Comparison of ENCODE assay signal across 8 cellular contexts in the genomic region with DNA sequence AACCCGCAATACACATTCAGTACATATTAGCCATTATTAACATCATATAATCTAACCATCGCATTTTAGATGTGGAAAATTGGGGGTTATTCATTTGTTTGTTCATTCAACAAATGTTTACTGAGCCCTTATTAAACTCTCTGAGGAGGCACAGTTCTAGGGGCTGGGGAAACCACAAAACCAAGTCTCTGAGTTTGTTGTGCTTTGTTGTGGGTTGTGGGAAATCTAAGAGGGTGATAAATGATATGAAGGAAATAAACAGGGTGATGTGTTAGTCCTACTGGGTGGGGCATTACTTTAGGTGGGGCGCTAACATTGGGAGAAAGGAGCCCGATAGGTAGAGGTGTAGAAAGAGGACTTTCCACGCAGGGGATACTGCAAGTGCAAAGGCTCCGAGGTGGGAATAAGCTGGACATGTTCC.
DNase-seq lines count a peak whose midpoint lies in the region; ATAC-seq and TF ChIP-seq lines count a peak whose summit lies in the region.

No MANE protein-coding gene starts in this region.

- H3K4me3 ChIP-seq in hepatocyte: no peak overlapping the region

- no peaks in the 10 kb centered on the region for H3K36me3 Mint-ChIP-seq in activated naive CD4-positive, alpha-beta T cell treated with anti-CD3 and anti-CD28 coated beads, Interleukin-2, amount 50 U/mL, for 24 hours
- no peaks in the 10 kb centered on the region for H3K36me3 Mint-ChIP-seq in activated naive CD4-positive, alpha-beta T cell treated with anti-CD3 and anti-CD28 coated beads for 36 hours (ENCODE audit: low read depth)
- no peaks in the 10 kb centered on the region for H3K36me3 Mint-ChIP-seq in T-helper 17 cell (ENCODE audit: low read depth)

- H3K36me3 ChIP-seq in hepatocyte (replicated peaks; ENCODE audit: insufficient read depth, low read depth): no peaks in the 10 kb centered on the region

- TF ChIP-seq CTCF in hepatocyte (IDR thresholded peaks at IDR 0.05; ENCODE audit: poor library complexity): no peak

- peaks cover 16% of the 10 kb centered on the region for H3K27me3 Mint-ChIP-seq in activated naive CD4-positive, alpha-beta T cell treated with anti-CD3 and anti-CD28 coated beads, Interleukin-2, amount 50 U/mL, for 24 hours
- H3K27me3 Mint-ChIP-seq in activated naive CD4-positive, alpha-beta T cell treated with anti-CD3 and anti-CD28 coated beads for 36 hours (ENCODE audit: low read depth): peaks cover 22% of the 10 kb centered on the region
- peaks cover 44% of the 10 kb centered on the region for H3K27me3 Mint-ChIP-seq in T-helper 17 cell
- H3K27me3 Mint-ChIP-seq in stimulated activated naive CD8-positive, alpha-beta T cell treated with anti-CD3 and anti-CD28 coated beads, Interleukin-15, amount 100 ng/mL, for 72 hours: peaks cover 45% of the 10 kb centered on the region

- H3K4me1 Mint-ChIP-seq in activated naive CD4-positive, alpha-beta T cell treated with anti-CD3 and anti-CD28 coated beads, Interleukin-2, amount 50 U/mL, for 24 hours: peaks cover 12% of the 10 kb centered on the region
- H3K4me1 Mint-ChIP-seq in activated naive CD4-positive, alpha-beta T cell treated with anti-CD3 and anti-CD28 coated beads for 36 hours (ENCODE audit: low read depth): peaks cover 11% of the 10 kb centered on the region
- H3K4me1 Mint-ChIP-seq in T-helper 17 cell: peaks cover 18% of the 10 kb centered on the region
- peaks cover 11% of the 10 kb centered on the region for H3K4me1 Mint-ChIP-seq in stimulated activated naive CD8-positive, alpha-beta T cell treated with anti-CD3 and anti-CD28 coated beads, Interleukin-15, amount 100 ng/mL, for 72 hours

- no peaks in the 10 kb centered on the region for H4K20me1 ChIP-seq in hepatocyte (ENCODE audit: insufficient read depth, poor library complexity, severe bottlenecking)

- H3K27ac Mint-ChIP-seq in activated naive CD4-positive, alpha-beta T cell treated with anti-CD3 and anti-CD28 coated beads, Interleukin-2, amount 50 U/mL, for 24 hours: no peak overlapping the region
- no peak overlapping the region for H3K27ac Mint-ChIP-seq in activated naive CD4-positive, alpha-beta T cell treated with anti-CD3 and anti-CD28 coated beads for 36 hours
- H3K27ac Mint-ChIP-seq in T-helper 17 cell: peak overlapping the region; percentile 27
- H3K27ac Mint-ChIP-seq in stimulated activated naive CD8-positive, alpha-beta T cell treated with anti-CD3 and anti-CD28 coated beads, Interleukin-15, amount 100 ng/mL, for 72 hours: no peak overlapping the region

- DNase-seq in activated naive CD4-positive, alpha-beta T cell treated with anti-CD3 and anti-CD28 coated beads for 36 hours: no peak
- DNase-seq in T-helper 17 cell (peak in 1 of 3 donors; percentile 13), hepatocyte (ENCODE audit: low spot score) (no peak), cerebellar nuclear complex (lab: John Stamatoyannopoulos, UW) (no peak), DMS 273 treated with DMSO at 0.1 percent for 48 hours (lab: John Stamatoyannopoulos, UW) (no peak)
- peak in 1 of 2 donors; percentile 7 for DNase-seq in stimulated activated naive CD8-positive, alpha-beta T cell treated with anti-CD3 and anti-CD28 coated beads, Interleukin-15, amount 100 ng/mL, for 72 hours

- WGBS in hepatocyte (ENCODE audit: low lambda C conversion rate, missing lambda C conversion rate): 84% methylated on average over 6 of the region's 6 CpGs

- H3K9me3 Mint-ChIP-seq in activated naive CD4-positive, alpha-beta T cell treated with anti-CD3 and anti-CD28 coated beads, Interleukin-2, amount 50 U/mL, for 24 hours: no peaks in the 10 kb centered on the region
- no peaks in the 10 kb centered on the region for H3K9me3 Mint-ChIP-seq in activated naive CD4-positive, alpha-beta T cell treated with anti-CD3 and anti-CD28 coated beads for 36 hours
- no peaks in the 10 kb centered on the region for H3K9me3 Mint-ChIP-seq in stimulated activated naive CD8-positive, alpha-beta T cell treated with anti-CD3 and anti-CD28 coated beads, Interleukin-15, amount 100 ng/mL, for 72 hours

- intact Hi-C loops in activated naive CD4-positive, alpha-beta T cell treated with anti-CD3 and anti-CD28 coated beads for 36 hours (cut with micrococcal nuclease): no loop called here

- no peak overlapping the region for H3K27ac ChIP-seq in hepatocyte

- no peaks in the 10 kb centered on the region for H3K79me2 ChIP-seq in hepatocyte

- H3K9me3 ChIP-seq in T-helper 17 cell (ENCODE audit: control insufficient read depth, low read length, poor library complexity, severe bottlenecking) (no peaks in the 10 kb centered on the region), hepatocyte (ENCODE audit: low read depth) (no peaks in the 10 kb centered on the region)

- H3K4me2 ChIP-seq in hepatocyte: peak overlapping the region; percentile 53

- no peaks in the 10 kb centered on the region for H3K4me1 ChIP-seq in hepatocyte (ENCODE audit: insufficient read depth)

- CTCF ChIA-PET in activated naive CD4-positive, alpha-beta T cell treated with anti-CD3 and anti-CD28 coated beads for 36 hours (lab: Charles Lee): interaction anchor here (0.6 to 2.2 kb wide), 14 partner anchors 42 to 244 kb away, joined by 3 to 18 read pairs (median 6); no protein-coding TSS in a partner anchor

- no peaks in the 10 kb centered on the region for H3K27me3 ChIP-seq in hepatocyte

- H3K9me2 ChIP-seq in hepatocyte (replicated peaks; ENCODE audit: insufficient read depth): no peaks in the 10 kb centered on the region

- peak; percentile 94 for ATAC-seq in T-helper 17 cell
- peak; percentile 77 for ATAC-seq in stimulated activated naive CD8-positive, alpha-beta T cell treated with anti-CD3 and anti-CD28 coated beads, Interleukin-15, amount 100 ng/mL, for 72 hours
- ATAC-seq in GM18867 (IDR thresholded peaks at IDR 0.05; ENCODE audit: unreplicated experiment): no peak

- peak overlapping the region; percentile 15 for H3K4me3 Mint-ChIP-seq in activated naive CD4-positive, alpha-beta T cell treated with anti-CD3 and anti-CD28 coated beads, Interleukin-2, amount 50 U/mL, for 24 hours
- H3K4me3 Mint-ChIP-seq in activated naive CD4-positive, alpha-beta T cell treated with anti-CD3 and anti-CD28 coated beads for 36 hours: no peak overlapping the region
- H3K4me3 Mint-ChIP-seq in T-helper 17 cell: peak overlapping the region; percentile 87
- H3K4me3 Mint-ChIP-seq in stimulated activated naive CD8-positive, alpha-beta T cell treated with anti-CD3 and anti-CD28 coated beads, Interleukin-15, amount 100 ng/mL, for 72 hours: peak overlapping the region; percentile 2 to 10

- H2AFZ ChIP-seq in hepatocyte: no peak overlapping the region
